26 cellular contexts compared by ENCODE assay signal in genomic region chr22:37604074-37604473, GRCh38. TPM values are rescaled to one million over a fixed set of nuclear protein-coding genes. Genes with fewer than 3 reads are reported as not detected.
"Had no signal": no experiment of that assay in that cellular context is flagged by ENCODE, and none has a peak within 500 bp of the region (broad histone marks: within the 10 kb centered on the region; RNA-seq: fewer than 3 reads in every experiment).

No MANE protein-coding gene starts in this region.

- H3K9me3 ChIP-seq: ascending aorta, body of pancreas, MG63, Peyer's patch, SJCRH30, SK-N-SH had no signal

- H3K36me3 ChIP-seq: ascending aorta, MG63, Peyer's patch, SJCRH30 had no signal

- H3K9me3 Mint-ChIP-seq: activated naive CD4-positive, alpha-beta T cell treated with anti-CD3 and anti-CD28 coated beads for 36 hours; activated naive CD8-positive, alpha-beta T cell treated with anti-CD3 and anti-CD28 coated beads, Interleukin-2, amount 50 U/mL, for 24 hours; activated T-cell treated with anti-CD3 and anti-CD28 coated beads, Interleukin-2, amount 50 U/mL, for 4 hours had no signal

- H3K4me3 ChIP-seq: ascending aorta, body of pancreas, MG63, Peyer's patch, SJCRH30 had no signal

- H3K4me3 Mint-ChIP-seq: activated naive CD4-positive, alpha-beta T cell treated with anti-CD3 and anti-CD28 coated beads for 36 hours; activated naive CD8-positive, alpha-beta T cell treated with anti-CD3 and anti-CD28 coated beads, Interleukin-2, amount 50 U/mL, for 24 hours had no signal

- H3K9ac ChIP-seq: SK-N-SH had no signal

- DNase-seq: activated CD4-positive, alpha-beta T cell treated with anti-CD3 and anti-CD28 coated beads, Interleukin-2, amount 50 U/mL, for 4 hours; activated CD4-positive, CD25-positive, alpha-beta regulatory T cell treated with anti-CD3 and anti-CD28 coated beads, Interleukin-2, amount 50 U/mL, for 72 hours; activated CD8-positive, alpha-beta memory T cell treated with anti-CD3 and anti-CD28 coated beads for 24 hours; activated effector memory CD4-positive, alpha-beta T cell treated with anti-CD3 and anti-CD28 coated beads, Interleukin-2, amount 50 U/mL, for 16 hours; activated T-cell treated with anti-CD3 and anti-CD28 coated beads, Interleukin-2, amount 50 U/mL, for 4 hours; amniotic stem cell; body of pancreas; central memory CD4-positive, alpha-beta T cell; MG63; MV-4-11; NCI-H1092 treated with DMSO at 0.1 percent for 48 hours; NCI-H1417 treated with DMSO at 0.1 percent for 48 hours; NCI-H1694; NCI-H2029 treated with DMSO at 0.1 percent for 48 hours; NCI-H510A treated with DMSO at 0.1 percent for 48 hours; NCI-H69; Peyer's patch; Right ventricle myocardium superior; SJCRH30; SK-N-SH had no signal

- H3K27ac ChIP-seq: ascending aorta, body of pancreas, Peyer's patch, RWPE1, SJCRH30 had no signal

- H3K27me3 ChIP-seq: ascending aorta, body of pancreas, MG63, Peyer's patch had no signal

- H3K4me2 ChIP-seq: SK-N-SH had no signal

- H3K27ac Mint-ChIP-seq: activated naive CD4-positive, alpha-beta T cell treated with anti-CD3 and anti-CD28 coated beads for 36 hours; activated naive CD8-positive, alpha-beta T cell treated with anti-CD3 and anti-CD28 coated beads, Interleukin-2, amount 50 U/mL, for 24 hours had no signal

- H3K27me3 Mint-ChIP-seq: activated naive CD8-positive, alpha-beta T cell treated with anti-CD3 and anti-CD28 coated beads, Interleukin-2, amount 50 U/mL, for 24 hours had no signal

- FAIRE-seq: bronchial epithelial cell had no signal

RNA-seq across cellular contexts. Expression of gene LGALS2, which starts 24.2 kb away (rescaled TPM):
- total RNA-seq: activated naive CD4-positive, alpha-beta T cell treated with anti-CD3 and anti-CD28 coated beads for 36 hours; activated T-cell treated with anti-CD3 and anti-CD28 coated beads, Interleukin-2, amount 50 U/mL, for 4 hours; ascending aorta; bronchial epithelial cell; chondrocyte; Right ventricle myocardium superior; SJCRH30 had no signal
- polyA plus RNA-seq: SK-N-SH had no signal
